Comparison of ENCODE assay signal across 27 cellular contexts in genomic region chr2:187440101-187440500, GRCh38.
"Had no signal": no experiment of that assay in that cellular context is flagged by ENCODE, and none has a peak within 500 bp of the region (broad histone marks: within the 10 kb centered on the region; RNA-seq: fewer than 3 reads in every experiment).

No MANE protein-coding gene starts in this region.

- H3K36me3 ChIP-seq: ascending aorta, breast epithelium, cardiac muscle cell had no signal

- H3K4me3 ChIP-seq: ascending aorta, breast epithelium, cardiac muscle cell, coronary artery, dorsolateral prefrontal cortex, esophagus muscularis mucosa had no signal

- ATAC-seq: activated naive CD4-positive, alpha-beta T cell treated with anti-CD3 and anti-CD28 coated beads, Interleukin-2, amount 50 U/mL, for 72 hours; activated T-cell treated with anti-CD3 and anti-CD28 coated beads, Interleukin-2, amount 50 U/mL, for 72 hours; effector memory CD8-positive, alpha-beta T cell; WTC11 had no signal

- DNase-seq: activated CD4-positive, alpha-beta memory T cell treated with anti-CD3 and anti-CD28 coated beads, Interleukin-2, amount 10 ng/mL, durations not matched to agents 7 days and 5 days; activated CD4-positive, alpha-beta T cell treated with anti-CD3 and anti-CD28 coated beads for 1 hour; activated CD4-positive, alpha-beta T cell treated with anti-CD3 and anti-CD28 coated beads for 4 hours; activated CD4-positive, alpha-beta T cell treated with anti-CD3 and anti-CD28 coated beads, Interleukin-2, amount 10 ng/mL, durations not matched to agents 7 days and 5 days; activated CD4-positive, alpha-beta T cell treated with anti-CD3 and anti-CD28 coated beads, Interleukin-2, amount 50 U/mL, for 4 hours; activated CD8-positive, alpha-beta memory T cell treated with anti-CD3 and anti-CD28 coated beads, Interleukin-2, amount 50 U/mL, for 48 hours; activated gamma-delta T cell; activated naive CD4-positive, alpha-beta T cell; activated naive CD4-positive, alpha-beta T cell treated with anti-CD3 and anti-CD28 coated beads, Interleukin-2, amount 10 ng/mL, durations not matched to agents 7 days and 5 days; activated naive CD8-positive, alpha-beta T cell treated with anti-CD3 and anti-CD28 coated beads, Interleukin-2, amount 10 ng/mL, durations not matched to agents 7 days and 5 days; activated T-cell treated with anti-CD3 and anti-CD28 coated beads for 4 hours; activated T-cell treated with anti-CD3 and anti-CD28 coated beads, Interleukin-2, amount 50 U/mL, for 24 hours; activated T-cell treated with anti-CD3 and anti-CD28 coated beads, Interleukin-2, amount 50 U/mL, for 72 hours; dorsolateral prefrontal cortex; effector memory CD8-positive, alpha-beta T cell; erythroblast; foreskin fibroblast; head of caudate nucleus; T-helper 2 cell had no signal

- H3K27me3 ChIP-seq: ascending aorta, breast epithelium, cardiac muscle cell, dorsolateral prefrontal cortex, esophagus muscularis mucosa had no signal

- H3K9me3 ChIP-seq: ascending aorta, breast epithelium, esophagus muscularis mucosa had no signal

- H3K4me1 ChIP-seq: ascending aorta, breast epithelium, esophagus muscularis mucosa had no signal

- H3K27ac ChIP-seq: ascending aorta, breast epithelium, cardiac muscle cell, coronary artery, dorsolateral prefrontal cortex, esophagus muscularis mucosa, VCaP had no signal
